In the genomic region with DNA sequence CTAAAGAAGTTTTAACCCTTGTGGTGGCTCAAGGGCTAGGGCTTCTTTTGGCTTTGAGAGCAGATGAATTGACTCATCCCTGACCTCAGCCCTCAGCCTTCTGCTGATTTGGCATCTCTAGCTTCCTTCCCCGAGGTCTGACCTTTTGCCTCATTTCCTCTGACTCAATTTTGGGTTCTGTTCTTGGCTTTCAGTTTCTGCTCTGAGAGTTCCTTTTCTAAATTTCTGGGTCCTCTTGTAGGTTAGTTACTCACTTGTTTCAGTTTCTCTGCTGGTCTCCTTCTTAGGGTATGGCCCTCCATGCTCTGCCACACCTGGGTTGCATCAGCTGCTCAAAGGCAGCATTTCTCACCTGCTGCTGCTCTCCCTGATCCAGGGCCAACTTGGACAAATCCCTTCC, we compare ENCODE assay signal across 1 cellular context.
A peak's percentile ranks its signal among the peaks of the same experiment; 100 is the strongest.
TF ChIP-seq lines count a peak whose summit lies in the region.

No MANE protein-coding gene starts in this region.

TF ChIP-seq in GM12878, 131 proteins besides CTCF, POLR2A, EP300 and RAD21 (continued from another document and continues in another):
- TF ChIP-seq MEF2B (IDR thresholded peaks at IDR 0.05; ENCODE audit: partially characterized antibody, poor library complexity, severe bottlenecking) (peak; percentile 38), ZBED1 (IDR thresholded peaks at IDR 0.05; ENCODE audit: borderline replicate concordance) (peak; percentile 74; the same call in 1 of the 2 replicates), CBX5 (IDR thresholded peaks at IDR 0.05; ENCODE audit: low read depth) (peak; percentile 84; the same call in 1 of the 2 replicates), ZBTB11 (CRISPR knock-in tag; IDR thresholded peaks at IDR 0.05) (no peak), IKZF1 (conservative IDR thresholded peaks at IDR 0.05) (peak; percentile 39; the same call in 1 of the 2 replicates), USF2 (IDR thresholded peaks at IDR 0.05; ENCODE audit: borderline replicate concordance, low read depth, low read length) (no peak), NR2F1 (conservative IDR thresholded peaks at IDR 0.05) (peak; percentile 91), RBBP5 (conservative IDR thresholded peaks at IDR 0.05) (no peak), TARDBP (IDR thresholded peaks at IDR 0.05; ENCODE audit: borderline replicate concordance) (0 out of 2 replicates have a peak, but pooled peaks have one; percentile 45), BRCA1 (IDR thresholded peaks at IDR 0.05; ENCODE audit: low read depth, low read length) (no peak), SUPT20H (IDR thresholded peaks at IDR 0.05; ENCODE audit: borderline replicate concordance, control insufficient read depth, low read depth, low read length) (no peak), SMAD1 (IDR thresholded peaks at IDR 0.05; ENCODE audit: low read depth, partially characterized antibody) (no peak), ATF7 (IDR thresholded peaks at IDR 0.05; ENCODE audit: low read depth) (peak; percentile 80), RELA (IDR thresholded peaks at IDR 0.05; ENCODE audit: borderline replicate concordance, partially characterized antibody) (no peak), BCL11A (IDR thresholded peaks at IDR 0.05; ENCODE audit: low read depth, low read length) (peak; percentile 80), IKZF2 (IDR thresholded peaks at IDR 0.05) (peak; percentile 72 to 73; a peak in 3 of 4 replicates), NR2C2 (IDR thresholded peaks at IDR 0.05; ENCODE audit: borderline replicate concordance, control insufficient read depth, insufficient read length, low read depth) (no peak), PRDM15 (CRISPR knock-in tag; IDR thresholded peaks at IDR 0.05) (no peak), PML (IDR thresholded peaks at IDR 0.05; ENCODE audit: low read length) (0 out of 2 replicates have a peak, but pooled peaks have one; percentile 64), RCOR1 (conservative IDR thresholded peaks at IDR 0.05; ENCODE audit: low read depth, low read length) (no peak), HCFC1 (IDR thresholded peaks at IDR 0.05; ENCODE audit: low read length) (no peak), BACH1 (IDR thresholded peaks at IDR 0.05; ENCODE audit: borderline replicate concordance) (no peak), SMAD5 (IDR thresholded peaks at IDR 0.05; ENCODE audit: low read depth) (no peak), TCF7 (IDR thresholded peaks at IDR 0.05; ENCODE audit: borderline replicate concordance) (no peak), LARP7 (IDR thresholded peaks at IDR 0.05) (no peak)
- TF ChIP-seq, protein P1, sequence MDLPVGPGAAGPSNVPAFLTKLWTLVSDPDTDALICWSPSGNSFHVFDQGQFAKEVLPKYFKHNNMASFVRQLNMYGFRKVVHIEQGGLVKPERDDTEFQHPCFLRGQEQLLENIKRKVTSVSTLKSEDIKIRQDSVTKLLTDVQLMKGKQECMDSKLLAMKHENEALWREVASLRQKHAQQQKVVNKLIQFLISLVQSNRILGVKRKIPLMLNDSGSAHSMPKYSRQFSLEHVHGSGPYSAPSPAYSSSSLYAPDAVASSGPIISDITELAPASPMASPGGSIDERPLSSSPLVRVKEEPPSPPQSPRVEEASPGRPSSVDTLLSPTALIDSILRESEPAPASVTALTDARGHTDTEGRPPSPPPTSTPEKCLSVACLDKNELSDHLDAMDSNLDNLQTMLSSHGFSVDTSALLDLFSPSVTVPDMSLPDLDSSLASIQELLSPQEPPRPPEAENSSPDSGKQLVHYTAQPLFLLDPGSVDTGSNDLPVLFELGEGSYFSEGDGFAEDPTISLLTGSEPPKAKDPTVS (IDR thresholded peaks at IDR 0.05; ENCODE audit: low read depth, low read length): no peak
- TF ChIP-seq, protein P2, sequence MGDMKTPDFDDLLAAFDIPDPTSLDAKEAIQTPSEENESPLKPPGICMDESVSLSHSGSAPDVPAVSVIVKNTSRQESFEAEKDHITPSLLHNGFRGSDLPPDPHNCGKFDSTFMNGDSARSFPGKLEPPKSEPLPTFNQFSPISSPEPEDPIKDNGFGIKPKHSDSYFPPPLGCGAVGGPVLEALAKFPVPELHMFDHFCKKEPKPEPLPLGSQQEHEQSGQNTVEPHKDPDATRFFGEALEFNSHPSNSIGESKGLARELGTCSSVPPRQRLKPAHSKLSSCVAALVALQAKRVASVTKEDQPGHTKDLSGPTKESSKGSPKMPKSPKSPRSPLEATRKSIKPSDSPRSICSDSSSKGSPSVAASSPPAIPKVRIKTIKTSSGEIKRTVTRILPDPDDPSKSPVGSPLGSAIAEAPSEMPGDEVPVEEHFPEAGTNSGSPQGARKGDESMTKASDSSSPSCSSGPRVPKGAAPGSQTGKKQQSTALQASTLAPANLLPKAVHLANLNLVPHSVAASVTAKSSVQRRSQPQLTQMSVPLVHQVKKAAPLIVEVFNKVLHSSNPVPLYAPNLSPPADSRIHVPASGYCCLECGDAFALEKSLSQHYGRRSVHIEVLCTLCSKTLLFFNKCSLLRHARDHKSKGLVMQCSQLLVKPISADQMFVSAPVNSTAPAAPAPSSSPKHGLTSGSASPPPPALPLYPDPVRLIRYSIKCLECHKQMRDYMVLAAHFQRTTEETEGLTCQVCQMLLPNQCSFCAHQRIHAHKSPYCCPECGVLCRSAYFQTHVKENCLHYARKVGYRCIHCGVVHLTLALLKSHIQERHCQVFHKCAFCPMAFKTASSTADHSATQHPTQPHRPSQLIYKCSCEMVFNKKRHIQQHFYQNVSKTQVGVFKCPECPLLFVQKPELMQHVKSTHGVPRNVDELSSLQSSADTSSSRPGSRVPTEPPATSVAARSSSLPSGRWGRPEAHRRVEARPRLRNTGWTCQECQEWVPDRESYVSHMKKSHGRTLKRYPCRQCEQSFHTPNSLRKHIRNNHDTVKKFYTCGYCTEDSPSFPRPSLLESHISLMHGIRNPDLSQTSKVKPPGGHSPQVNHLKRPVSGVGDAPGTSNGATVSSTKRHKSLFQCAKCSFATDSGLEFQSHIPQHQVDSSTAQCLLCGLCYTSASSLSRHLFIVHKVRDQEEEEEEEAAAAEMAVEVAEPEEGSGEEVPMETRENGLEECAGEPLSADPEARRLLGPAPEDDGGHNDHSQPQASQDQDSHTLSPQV (IDR thresholded peaks at IDR 0.05): no peak
- TF ChIP-seq, protein P3, sequence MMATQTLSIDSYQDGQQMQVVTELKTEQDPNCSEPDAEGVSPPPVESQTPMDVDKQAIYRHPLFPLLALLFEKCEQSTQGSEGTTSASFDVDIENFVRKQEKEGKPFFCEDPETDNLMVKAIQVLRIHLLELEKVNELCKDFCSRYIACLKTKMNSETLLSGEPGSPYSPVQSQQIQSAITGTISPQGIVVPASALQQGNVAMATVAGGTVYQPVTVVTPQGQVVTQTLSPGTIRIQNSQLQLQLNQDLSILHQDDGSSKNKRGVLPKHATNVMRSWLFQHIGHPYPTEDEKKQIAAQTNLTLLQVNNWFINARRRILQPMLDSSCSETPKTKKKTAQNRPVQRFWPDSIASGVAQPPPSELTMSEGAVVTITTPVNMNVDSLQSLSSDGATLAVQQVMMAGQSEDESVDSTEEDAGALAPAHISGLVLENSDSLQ (IDR thresholded peaks at IDR 0.05): peak; percentile 19; the same call in 1 of the 2 replicates
- TF ChIP-seq, protein P4, sequence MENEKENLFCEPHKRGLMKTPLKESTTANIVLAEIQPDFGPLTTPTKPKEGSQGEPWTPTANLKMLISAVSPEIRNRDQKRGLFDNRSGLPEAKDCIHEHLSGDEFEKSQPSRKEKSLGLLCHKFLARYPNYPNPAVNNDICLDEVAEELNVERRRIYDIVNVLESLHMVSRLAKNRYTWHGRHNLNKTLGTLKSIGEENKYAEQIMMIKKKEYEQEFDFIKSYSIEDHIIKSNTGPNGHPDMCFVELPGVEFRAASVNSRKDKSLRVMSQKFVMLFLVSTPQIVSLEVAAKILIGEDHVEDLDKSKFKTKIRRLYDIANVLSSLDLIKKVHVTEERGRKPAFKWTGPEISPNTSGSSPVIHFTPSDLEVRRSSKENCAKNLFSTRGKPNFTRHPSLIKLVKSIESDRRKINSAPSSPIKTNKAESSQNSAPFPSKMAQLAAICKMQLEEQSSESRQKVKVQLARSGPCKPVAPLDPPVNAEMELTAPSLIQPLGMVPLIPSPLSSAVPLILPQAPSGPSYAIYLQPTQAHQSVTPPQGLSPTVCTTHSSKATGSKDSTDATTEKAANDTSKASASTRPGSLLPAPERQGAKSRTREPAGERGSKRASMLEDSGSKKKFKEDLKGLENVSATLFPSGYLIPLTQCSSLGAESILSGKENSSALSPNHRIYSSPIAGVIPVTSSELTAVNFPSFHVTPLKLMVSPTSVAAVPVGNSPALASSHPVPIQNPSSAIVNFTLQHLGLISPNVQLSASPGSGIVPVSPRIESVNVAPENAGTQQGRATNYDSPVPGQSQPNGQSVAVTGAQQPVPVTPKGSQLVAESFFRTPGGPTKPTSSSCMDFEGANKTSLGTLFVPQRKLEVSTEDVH (IDR thresholded peaks at IDR 0.05; ENCODE audit: low read depth, partially characterized antibody): no peak
- TF ChIP-seq, protein P5, sequence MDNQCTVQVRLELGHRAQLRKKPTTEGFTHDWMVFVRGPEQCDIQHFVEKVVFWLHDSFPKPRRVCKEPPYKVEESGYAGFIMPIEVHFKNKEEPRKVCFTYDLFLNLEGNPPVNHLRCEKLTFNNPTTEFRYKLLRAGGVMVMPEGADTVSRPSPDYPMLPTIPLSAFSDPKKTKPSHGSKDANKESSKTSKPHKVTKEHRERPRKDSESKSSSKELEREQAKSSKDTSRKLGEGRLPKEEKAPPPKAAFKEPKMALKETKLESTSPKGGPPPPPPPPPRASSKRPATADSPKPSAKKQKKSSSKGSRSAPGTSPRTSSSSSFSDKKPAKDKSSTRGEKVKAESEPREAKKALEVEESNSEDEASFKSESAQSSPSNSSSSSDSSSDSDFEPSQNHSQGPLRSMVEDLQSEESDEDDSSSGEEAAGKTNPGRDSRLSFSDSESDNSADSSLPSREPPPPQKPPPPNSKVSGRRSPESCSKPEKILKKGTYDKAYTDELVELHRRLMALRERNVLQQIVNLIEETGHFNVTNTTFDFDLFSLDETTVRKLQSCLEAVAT (IDR thresholded peaks at IDR 0.05): no peak
